ENCODE assay signal across 15 cellular contexts in the genomic region with DNA sequence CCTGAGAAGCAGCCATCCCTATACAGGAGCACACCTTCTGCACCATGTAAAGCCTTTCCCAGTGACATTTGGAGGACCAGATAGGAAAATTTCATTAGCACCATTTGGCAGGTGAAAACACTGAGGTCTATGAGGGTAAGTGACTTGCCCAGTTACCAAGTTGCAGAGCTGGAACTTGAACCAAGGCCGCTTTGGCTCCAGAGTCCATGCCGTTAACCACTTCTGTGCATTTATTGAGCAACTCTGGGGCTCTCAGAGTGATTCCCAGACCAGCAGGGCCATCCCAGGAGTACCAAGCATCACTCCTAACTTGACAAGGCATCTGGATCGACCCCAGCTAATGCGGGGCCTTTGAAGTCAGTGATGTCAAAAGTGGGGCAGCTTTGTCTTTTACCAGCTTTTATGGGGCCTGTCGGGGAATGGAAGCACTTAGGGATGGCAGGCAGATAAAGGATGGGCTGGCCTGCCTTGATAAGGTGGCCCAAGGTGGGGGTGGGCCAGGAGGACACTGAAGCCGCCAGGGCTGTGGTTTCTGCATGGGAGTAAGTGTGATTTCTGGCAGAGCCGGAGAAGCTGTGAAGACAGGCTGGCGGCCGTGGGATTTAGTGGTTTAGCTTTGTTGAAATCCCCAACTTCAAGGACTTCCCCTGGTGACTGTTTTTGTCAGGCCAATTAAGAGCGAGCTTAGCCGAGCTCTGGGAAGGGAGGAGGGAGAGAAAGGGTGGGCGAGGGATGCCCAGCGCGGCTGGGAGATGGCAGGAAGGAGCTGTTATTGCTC.
DNase-seq lines count a peak whose midpoint lies in the region.
"Had no signal": no experiment of that assay in that cellular context is flagged by ENCODE, and none has a peak within 500 bp of the region (broad histone marks: within the 10 kb centered on the region; RNA-seq: fewer than 3 reads in every experiment).

No MANE protein-coding gene starts in this region.

- H3K9me3 Mint-ChIP-seq in activated CD4-positive, alpha-beta memory T cell treated with anti-CD3 and anti-CD28 coated beads, Interleukin-2, amount 10 ng/mL, durations not matched to agents 7 days and 5 days: no peaks in the 10 kb centered on the region
- H3K9me3 Mint-ChIP-seq: CD4-positive, alpha-beta T cell; effector memory CD8-positive, alpha-beta T cell had no signal

- no peak overlapping the region for H3K4me3 ChIP-seq in neuronal stem cell (ENCODE audit: low read length in 2 of 2)
- H3K4me3 ChIP-seq: right atrium auricular region had no signal

- peak overlapping the region; percentile 6 for H2BK15ac ChIP-seq in neuronal stem cell (ENCODE audit: low read length)

- H3K23ac ChIP-seq in neuronal stem cell (ENCODE audit: low read depth, low read length, poor library complexity): no peak overlapping the region

- CTCF ChIA-PET in activated CD4-positive, alpha-beta memory T cell treated with anti-CD3 and anti-CD28 coated beads, Interleukin-2, amount 10 ng/mL, durations not matched to agents 7 days and 5 days (lab: Charles Lee): no interaction called here

- H2BK12ac ChIP-seq in neuronal stem cell (ENCODE audit: low read length): no peak overlapping the region

- POLR2A ChIA-PET in activated CD4-positive, alpha-beta memory T cell treated with anti-CD3 and anti-CD28 coated beads, Interleukin-2, amount 10 ng/mL, durations not matched to agents 7 days and 5 days (lab: Charles Lee): no interaction called here

- no peak overlapping the region for H3K4me3 Mint-ChIP-seq in activated CD4-positive, alpha-beta memory T cell treated with anti-CD3 and anti-CD28 coated beads, Interleukin-2, amount 10 ng/mL, durations not matched to agents 7 days and 5 days
- H3K4me3 Mint-ChIP-seq: brain; CD4-positive, alpha-beta T cell; effector memory CD8-positive, alpha-beta T cell had no signal

- no peak overlapping the region for H3K4ac ChIP-seq in neuronal stem cell (ENCODE audit: low read length)

- no CpG with 5 or more reads among the region's 14 CpGs for WGBS in neuronal stem cell (ENCODE audit: extremely low coverage in 2 of 2, insufficient read length in 2 of 2, insufficient replicate concordance in 1 of 2), 2 donors

- H2AFZ ChIP-seq in neuronal stem cell (ENCODE audit: low read length): no peak overlapping the region

- no peak overlapping the region for H2BK5ac ChIP-seq in neuronal stem cell (ENCODE audit: low read length)

- H3K27me3 ChIP-seq in neuronal stem cell (ENCODE audit: control insufficient read depth in 3 of 3, insufficient read depth in 3 of 3, low read depth in 1 of 3, low read length in 3 of 3): peaks cover 0 to 38% (median 0%) of the 10 kb centered on the region in 3 experiments
- H3K27me3 ChIP-seq: right atrium auricular region had no signal

- no peak overlapping the region for H4K8ac ChIP-seq in neuronal stem cell (ENCODE audit: low read depth, low read length)

- peak overlapping the region; percentile 6 for H3K9ac ChIP-seq in neuronal stem cell (ENCODE audit: low read depth, low read length, poor library complexity)

- peaks cover 0 to 4% of the 10 kb centered on the region in 2 donors for H3K4me1 ChIP-seq in neuronal stem cell (ENCODE audit: control insufficient read depth in 2 of 2, insufficient read depth in 1 of 2, low read depth in 1 of 2, low read length in 2 of 2)
- H3K4me1 ChIP-seq: right atrium auricular region had no signal

- no peaks in the 10 kb centered on the region for H3K9me3 ChIP-seq in neuronal stem cell (replicated peaks in 1 of 2; ENCODE audit: control insufficient read depth in 2 of 2, insufficient read depth in 1 of 2, low read depth in 1 of 2, low read length in 2 of 2)
- H3K9me3 ChIP-seq: right atrium auricular region had no signal

- no peaks in the 10 kb centered on the region for H3K36me3 Mint-ChIP-seq in activated CD4-positive, alpha-beta memory T cell treated with anti-CD3 and anti-CD28 coated beads, Interleukin-2, amount 10 ng/mL, durations not matched to agents 7 days and 5 days (ENCODE audit: low read depth)
- H3K36me3 Mint-ChIP-seq: brain had no signal

- H3K14ac ChIP-seq in neuronal stem cell (ENCODE audit: low read length): peak overlapping the region; percentile 61

- H3K36me3 ChIP-seq in neuronal stem cell (replicated peaks in 1 of 2; ENCODE audit: control insufficient read depth in 2 of 2, insufficient read depth in 2 of 2, low read length in 2 of 2): no peaks in the 10 kb centered on the region
- H3K36me3 ChIP-seq: right atrium auricular region had no signal

- H3K18ac ChIP-seq in neuronal stem cell (ENCODE audit: low read length): no peak overlapping the region

- H3K27ac Mint-ChIP-seq in activated CD4-positive, alpha-beta memory T cell treated with anti-CD3 and anti-CD28 coated beads, Interleukin-2, amount 10 ng/mL, durations not matched to agents 7 days and 5 days: no peak overlapping the region
- H3K27ac Mint-ChIP-seq: CD4-positive, alpha-beta T cell had no signal

- H3K79me1 ChIP-seq in neuronal stem cell (ENCODE audit: low read depth, low read length): no peaks in the 10 kb centered on the region

- DNase-seq in ELF-1 (ENCODE audit: low read depth, low spot score) (peak; percentile 80), NCI-H69 (lab: John Stamatoyannopoulos, UW) (peak; percentile 6), fibroblast of gingiva (ENCODE audit: low read depth) (peak; percentile 31), neuronal stem cell (ENCODE audit: low spot score) (no peak), NCI-H446 treated with DMSO at 0.1 percent for 48 hours (lab: John Stamatoyannopoulos, UW) (no peak), hepatic stellate cell (ENCODE audit: low spot score) (no peak)
- DNase-seq in activated CD4-positive, alpha-beta memory T cell treated with anti-CD3 and anti-CD28 coated beads, Interleukin-2, amount 10 ng/mL, durations not matched to agents 7 days and 5 days: no peak
- DNase-seq in activated CD4-positive, CD25-positive, alpha-beta regulatory T cell treated with anti-CD3 and anti-CD28 coated beads, Interleukin-2, amount 50 U/mL, for 72 hours: no peak
- DNase-seq: activated CD4-positive, CD25-positive, alpha-beta regulatory T cell; CD4-positive, alpha-beta T cell; effector memory CD8-positive, alpha-beta T cell; NCI-H446; SIG-M5 had no signal

- H4K91ac ChIP-seq in neuronal stem cell (ENCODE audit: low read depth, low read length, poor library complexity): no peak overlapping the region

- H3K4me2 ChIP-seq in neuronal stem cell (ENCODE audit: insufficient read depth, low read length, poor library complexity, severe bottlenecking): no peak overlapping the region

- no peak overlapping the region for H2BK120ac ChIP-seq in neuronal stem cell (ENCODE audit: low read depth, low read length)

- peaks cover 20% of the 10 kb centered on the region for H3K27me3 Mint-ChIP-seq in activated CD4-positive, alpha-beta memory T cell treated with anti-CD3 and anti-CD28 coated beads, Interleukin-2, amount 10 ng/mL, durations not matched to agents 7 days and 5 days
- H3K27me3 Mint-ChIP-seq: CD4-positive, alpha-beta T cell had no signal

- H3K4me1 Mint-ChIP-seq in activated CD4-positive, alpha-beta memory T cell treated with anti-CD3 and anti-CD28 coated beads, Interleukin-2, amount 10 ng/mL, durations not matched to agents 7 days and 5 days: no peaks in the 10 kb centered on the region

- no peak overlapping the region for H2AK5ac ChIP-seq in neuronal stem cell (ENCODE audit: low read depth, low read length)

- H3K27ac ChIP-seq in neuronal stem cell (replicated peaks; ENCODE audit: low read length): no peak overlapping the region
- H3K27ac ChIP-seq: right atrium auricular region had no signal

Comparison
In these comparisons a context has a peak if more than half of its experiments do, and no peak if none do; other contexts are left out.
1. DNase-seq: peak in ELF-1 (single experiment), NCI-H69 (single experiment) and fibroblast of gingiva (single experiment); none in neuronal stem cell (single experiment), NCI-H446 treated with DMSO at 0.1 percent for 48 hours (single experiment), activated CD4-positive, alpha-beta memory T cell treated with anti-CD3 and anti-CD28 coated beads, Interleukin-2, amount 10 ng/mL, durations not matched to agents 7 days and 5 days (single experiment), hepatic stellate cell (single experiment) and activated CD4-positive, CD25-positive, alpha-beta regulatory T cell treated with anti-CD3 and anti-CD28 coated beads, Interleukin-2, amount 50 U/mL, for 72 hours (single experiment).